In genomic region chr1:100543640-100544039, GRCh38 we compare ENCODE assay signal across 8 cellular contexts.
A peak's percentile ranks its signal among the peaks of the same experiment; 100 is the strongest.
DNase-seq lines count a peak whose midpoint lies in the region; ATAC-seq and TF ChIP-seq lines count a peak whose summit lies in the region.

No MANE protein-coding gene starts in this region.

- H3K36me3 ChIP-seq in neutrophil = no peaks in the 10 kb centered on the region

- ATAC-seq in GM19395 (IDR thresholded peaks at IDR 0.05; ENCODE audit: unreplicated experiment) (peak; percentile 54), HG03565 (IDR thresholded peaks at IDR 0.05; ENCODE audit: unreplicated experiment) (peak; percentile 47), HG03139 (IDR thresholded peaks at IDR 0.05; ENCODE audit: unreplicated experiment) (no peak)

- peak; percentile 11 for TF ChIP-seq CTCF in neutrophil (IDR thresholded peaks at IDR 0.05)

- DNase-seq in EL (peak; percentile 7), islet precursor cell (no peak), pons (ENCODE audit: low spot score) (no peak)
- peak; percentile 31 to 42 for DNase-seq in activated CD4-positive, alpha-beta T cell treated with anti-CD3 and anti-CD28 coated beads, Interleukin-2, amount 50 U/mL, for 48 hours

- H3K4me1 ChIP-seq in neutrophil (ENCODE audit: control insufficient read depth in 1 of 2, insufficient read depth in 1 of 2, low read depth in 1 of 2, low read length in 1 of 2) = peaks cover 13% of the 10 kb centered on the region in 2 experiments

- no peaks in the 10 kb centered on the region for H3K9me3 ChIP-seq in neutrophil

- H3K4me3 ChIP-seq in neutrophil (ENCODE audit: low read depth in 1 of 2, low read length in 1 of 2) = no peak overlapping the region

- H3K27ac ChIP-seq in neutrophil = no peak overlapping the region

- H3K27me3 ChIP-seq in neutrophil = peaks cover 48% of the 10 kb centered on the region

Comparison
In these comparisons a context has a peak if more than half of its experiments do, and no peak if none do; other contexts are left out.
1. DNase-seq: peak in EL (single experiment) and activated CD4-positive, alpha-beta T cell treated with anti-CD3 and anti-CD28 coated beads, Interleukin-2, amount 50 U/mL, for 48 hours (2 of 2); none in islet precursor cell (single experiment) and pons (single experiment).